Comparison of ENCODE assay signal across 1 cellular context in the genomic region with DNA sequence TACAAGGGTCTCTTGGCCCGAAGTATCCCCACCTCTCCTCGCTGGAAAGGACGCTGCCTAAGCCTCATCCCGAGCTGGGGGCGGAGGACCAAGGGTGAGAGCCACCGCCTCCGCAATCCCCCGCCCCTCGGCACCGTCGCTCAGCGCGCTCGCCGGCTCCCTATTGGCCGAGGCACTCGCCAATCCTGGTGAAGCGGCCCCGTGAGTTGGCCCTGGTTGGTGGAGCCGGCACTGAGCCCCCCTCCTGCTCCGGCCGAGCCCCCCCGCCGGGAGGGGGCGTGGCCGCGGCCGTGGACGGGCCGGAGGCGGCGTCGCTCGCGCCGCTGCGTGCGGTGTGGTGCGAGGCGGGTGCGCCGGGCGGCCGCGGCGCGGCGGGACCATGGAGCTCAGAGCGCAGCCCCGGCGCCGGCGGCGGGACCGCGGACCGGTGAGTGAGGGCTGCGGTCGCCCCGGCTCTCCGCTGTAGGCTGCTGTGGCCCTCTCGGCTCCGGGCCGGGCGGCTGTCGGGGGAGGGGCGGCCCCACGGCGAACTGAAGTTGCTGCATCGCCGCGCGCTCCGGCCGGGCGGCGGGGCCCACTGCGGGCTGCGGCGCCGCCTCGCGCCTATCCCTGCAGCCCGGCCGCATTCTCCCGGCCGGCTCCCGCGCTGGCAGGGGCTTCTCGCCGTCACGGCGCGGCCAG.
TF ChIP-seq lines count a peak whose summit lies in the region.

A gene with protein sequence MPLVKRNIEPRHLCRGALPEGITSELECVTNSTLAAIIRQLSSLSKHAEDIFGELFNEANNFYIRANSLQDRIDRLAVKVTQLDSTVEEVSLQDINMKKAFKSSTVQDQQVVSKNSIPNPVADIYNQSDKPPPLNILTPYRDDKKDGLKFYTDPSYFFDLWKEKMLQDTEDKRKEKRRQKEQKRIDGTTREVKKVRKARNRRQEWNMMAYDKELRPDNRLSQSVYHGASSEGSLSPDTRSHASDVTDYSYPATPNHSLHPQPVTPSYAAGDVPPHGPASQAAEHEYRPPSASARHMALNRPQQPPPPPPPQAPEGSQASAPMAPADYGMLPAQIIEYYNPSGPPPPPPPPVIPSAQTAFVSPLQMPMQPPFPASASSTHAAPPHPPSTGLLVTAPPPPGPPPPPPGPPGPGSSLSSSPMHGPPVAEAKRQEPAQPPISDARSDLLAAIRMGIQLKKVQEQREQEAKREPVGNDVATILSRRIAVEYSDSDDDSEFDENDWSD (plus strand): TSS at position 291 of the 681 bp plus-strand sequence. CDS start 84,588 bp downstream, outside the sequence.

TF ChIP-seq in HEK293, 187 proteins besides CTCF, POLR2A, EP300 and RAD21 (continued from another document and continues in another):
- TF ChIP-seq, protein P1, sequence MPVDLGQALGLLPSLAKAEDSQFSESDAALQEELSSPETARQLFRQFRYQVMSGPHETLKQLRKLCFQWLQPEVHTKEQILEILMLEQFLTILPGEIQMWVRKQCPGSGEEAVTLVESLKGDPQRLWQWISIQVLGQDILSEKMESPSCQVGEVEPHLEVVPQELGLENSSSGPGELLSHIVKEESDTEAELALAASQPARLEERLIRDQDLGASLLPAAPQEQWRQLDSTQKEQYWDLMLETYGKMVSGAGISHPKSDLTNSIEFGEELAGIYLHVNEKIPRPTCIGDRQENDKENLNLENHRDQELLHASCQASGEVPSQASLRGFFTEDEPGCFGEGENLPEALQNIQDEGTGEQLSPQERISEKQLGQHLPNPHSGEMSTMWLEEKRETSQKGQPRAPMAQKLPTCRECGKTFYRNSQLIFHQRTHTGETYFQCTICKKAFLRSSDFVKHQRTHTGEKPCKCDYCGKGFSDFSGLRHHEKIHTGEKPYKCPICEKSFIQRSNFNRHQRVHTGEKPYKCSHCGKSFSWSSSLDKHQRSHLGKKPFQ (tag by site-specific recombination; IDR thresholded peaks at IDR 0.05), result no peak
- no peak for TF ChIP-seq ZBTB21 (tag by site-specific recombination; IDR thresholded peaks at IDR 0.05)
- no peak for TF ChIP-seq ZNF292 (tag by site-specific recombination; IDR thresholded peaks at IDR 0.05; ENCODE audit: borderline replicate concordance, low read depth)
- TF ChIP-seq, protein P2, sequence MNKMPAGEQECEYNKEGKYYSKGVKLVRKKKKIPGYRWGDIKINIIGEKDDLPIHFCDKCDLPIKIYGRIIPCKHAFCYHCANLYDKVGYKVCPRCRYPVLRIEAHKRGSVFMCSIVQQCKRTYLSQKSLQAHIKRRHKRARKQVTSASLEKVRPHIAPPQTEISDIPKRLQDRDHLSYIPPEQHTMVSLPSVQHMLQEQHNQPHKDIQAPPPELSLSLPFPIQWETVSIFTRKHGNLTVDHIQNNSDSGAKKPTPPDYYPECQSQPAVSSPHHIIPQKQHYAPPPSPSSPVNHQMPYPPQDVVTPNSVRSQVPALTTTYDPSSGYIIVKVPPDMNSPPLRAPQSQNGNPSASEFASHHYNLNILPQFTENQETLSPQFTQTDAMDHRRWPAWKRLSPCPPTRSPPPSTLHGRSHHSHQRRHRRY (tag by site-specific recombination; IDR thresholded peaks at IDR 0.05), result no peak
- TF ChIP-seq ZNF664 (tag by site-specific recombination; IDR thresholded peaks at IDR 0.05), result no peak
- TF ChIP-seq ZNF610 (tag by site-specific recombination; IDR thresholded peaks at IDR 0.05; ENCODE audit: borderline replicate concordance), result no peak
- TF ChIP-seq ZNF350 (tag by site-specific recombination; IDR thresholded peaks at IDR 0.05), result no peak
- TF ChIP-seq, protein P3, sequence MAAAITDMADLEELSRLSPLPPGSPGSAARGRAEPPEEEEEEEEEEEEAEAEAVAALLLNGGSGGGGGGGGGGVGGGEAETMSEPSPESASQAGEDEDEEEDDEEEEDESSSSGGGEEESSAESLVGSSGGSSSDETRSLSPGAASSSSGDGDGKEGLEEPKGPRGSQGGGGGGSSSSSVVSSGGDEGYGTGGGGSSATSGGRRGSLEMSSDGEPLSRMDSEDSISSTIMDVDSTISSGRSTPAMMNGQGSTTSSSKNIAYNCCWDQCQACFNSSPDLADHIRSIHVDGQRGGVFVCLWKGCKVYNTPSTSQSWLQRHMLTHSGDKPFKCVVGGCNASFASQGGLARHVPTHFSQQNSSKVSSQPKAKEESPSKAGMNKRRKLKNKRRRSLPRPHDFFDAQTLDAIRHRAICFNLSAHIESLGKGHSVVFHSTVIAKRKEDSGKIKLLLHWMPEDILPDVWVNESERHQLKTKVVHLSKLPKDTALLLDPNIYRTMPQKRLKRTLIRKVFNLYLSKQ (tag by site-specific recombination; IDR thresholded peaks at IDR 0.05; ENCODE audit: borderline replicate concordance), result no peak
- TF ChIP-seq ZNF394 (tag by site-specific recombination; IDR thresholded peaks at IDR 0.05; ENCODE audit: borderline replicate concordance), result no peak
- TF ChIP-seq HOXA7 (CRISPR knock-in tag; IDR thresholded peaks at IDR 0.05; ENCODE audit: borderline replicate concordance), result no peak
- TF ChIP-seq YY1 (tag by site-specific recombination; IDR thresholded peaks at IDR 0.05), result no peak
- peak; percentile 68; the same call in 1 of the 2 replicates for TF ChIP-seq GLIS1 (tag by site-specific recombination; IDR thresholded peaks at IDR 0.05)
- no peak for TF ChIP-seq GFI1B (tag by site-specific recombination; IDR thresholded peaks at IDR 0.05)
- TF ChIP-seq MZF1 (tag by site-specific recombination; IDR thresholded peaks at IDR 0.05; ENCODE audit: borderline replicate concordance), result no peak
- TF ChIP-seq ZNF16 (tag by site-specific recombination; IDR thresholded peaks at IDR 0.05; ENCODE audit: low read depth), result no peak
- TF ChIP-seq KLF1 (tag by site-specific recombination; IDR thresholded peaks at IDR 0.05), result no peak
- no peak for TF ChIP-seq ZNF600 (tag by site-specific recombination; IDR thresholded peaks at IDR 0.05)
- TF ChIP-seq, protein P4, sequence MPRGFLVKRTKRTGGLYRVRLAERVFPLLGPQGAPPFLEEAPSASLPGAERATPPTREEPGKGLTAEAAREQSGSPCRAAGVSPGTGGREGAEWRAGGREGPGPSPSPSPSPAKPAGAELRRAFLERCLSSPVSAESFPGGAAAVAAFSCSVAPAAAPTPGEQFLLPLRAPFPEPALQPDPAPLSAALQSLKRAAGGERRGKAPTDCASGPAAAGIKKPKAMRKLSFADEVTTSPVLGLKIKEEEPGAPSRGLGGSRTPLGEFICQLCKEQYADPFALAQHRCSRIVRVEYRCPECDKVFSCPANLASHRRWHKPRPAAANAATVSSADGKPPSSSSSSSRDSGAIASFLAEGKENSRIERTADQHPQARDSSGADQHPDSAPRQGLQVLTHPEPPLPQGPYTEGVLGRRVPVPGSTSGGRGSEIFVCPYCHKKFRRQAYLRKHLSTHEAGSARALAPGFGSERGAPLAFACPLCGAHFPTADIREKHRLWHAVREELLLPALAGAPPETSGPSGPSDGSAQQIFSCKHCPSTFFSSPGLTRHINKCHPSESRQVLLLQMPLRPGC (tag by site-specific recombination; IDR thresholded peaks at IDR 0.05), result no peak
- TF ChIP-seq ZNF654 (tag by site-specific recombination; IDR thresholded peaks at IDR 0.05; ENCODE audit: low read depth), result no peak
- TF ChIP-seq ZNF433 (tag by site-specific recombination; IDR thresholded peaks at IDR 0.05; ENCODE audit: low read depth), result no peak
- TF ChIP-seq, protein P5, sequence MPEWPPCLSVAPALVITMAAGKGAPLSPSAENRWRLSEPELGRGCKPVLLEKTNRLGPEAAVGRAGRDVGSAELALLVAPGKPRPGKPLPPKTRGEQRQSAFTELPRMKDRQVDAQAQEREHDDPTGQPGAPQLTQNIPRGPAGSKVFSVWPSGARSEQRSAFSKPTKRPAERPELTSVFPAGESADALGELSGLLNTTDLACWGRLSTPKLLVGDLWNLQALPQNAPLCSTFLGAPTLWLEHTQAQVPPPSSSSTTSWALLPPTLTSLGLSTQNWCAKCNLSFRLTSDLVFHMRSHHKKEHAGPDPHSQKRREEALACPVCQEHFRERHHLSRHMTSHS (tag by site-specific recombination; IDR thresholded peaks at IDR 0.05), result no peak
- TF ChIP-seq, protein P6, sequence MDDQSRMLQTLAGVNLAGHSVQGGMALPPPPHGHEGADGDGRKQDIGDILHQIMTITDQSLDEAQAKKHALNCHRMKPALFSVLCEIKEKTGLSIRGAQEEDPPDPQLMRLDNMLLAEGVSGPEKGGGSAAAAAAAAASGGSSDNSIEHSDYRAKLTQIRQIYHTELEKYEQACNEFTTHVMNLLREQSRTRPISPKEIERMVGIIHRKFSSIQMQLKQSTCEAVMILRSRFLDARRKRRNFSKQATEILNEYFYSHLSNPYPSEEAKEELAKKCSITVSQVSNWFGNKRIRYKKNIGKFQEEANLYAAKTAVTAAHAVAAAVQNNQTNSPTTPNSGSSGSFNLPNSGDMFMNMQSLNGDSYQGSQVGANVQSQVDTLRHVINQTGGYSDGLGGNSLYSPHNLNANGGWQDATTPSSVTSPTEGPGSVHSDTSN (CRISPR knock-in tag; IDR thresholded peaks at IDR 0.05), result peak; percentile 95
- TF ChIP-seq SP2 (tag by site-specific recombination; IDR thresholded peaks at IDR 0.05), result peak; percentile 94
- TF ChIP-seq EGR2 (tag by site-specific recombination; IDR thresholded peaks at IDR 0.05; ENCODE audit: low read depth), result peak; percentile 82
- no peak for TF ChIP-seq ZNF501 (tag by site-specific recombination; IDR thresholded peaks at IDR 0.05)
- TF ChIP-seq, protein P7, sequence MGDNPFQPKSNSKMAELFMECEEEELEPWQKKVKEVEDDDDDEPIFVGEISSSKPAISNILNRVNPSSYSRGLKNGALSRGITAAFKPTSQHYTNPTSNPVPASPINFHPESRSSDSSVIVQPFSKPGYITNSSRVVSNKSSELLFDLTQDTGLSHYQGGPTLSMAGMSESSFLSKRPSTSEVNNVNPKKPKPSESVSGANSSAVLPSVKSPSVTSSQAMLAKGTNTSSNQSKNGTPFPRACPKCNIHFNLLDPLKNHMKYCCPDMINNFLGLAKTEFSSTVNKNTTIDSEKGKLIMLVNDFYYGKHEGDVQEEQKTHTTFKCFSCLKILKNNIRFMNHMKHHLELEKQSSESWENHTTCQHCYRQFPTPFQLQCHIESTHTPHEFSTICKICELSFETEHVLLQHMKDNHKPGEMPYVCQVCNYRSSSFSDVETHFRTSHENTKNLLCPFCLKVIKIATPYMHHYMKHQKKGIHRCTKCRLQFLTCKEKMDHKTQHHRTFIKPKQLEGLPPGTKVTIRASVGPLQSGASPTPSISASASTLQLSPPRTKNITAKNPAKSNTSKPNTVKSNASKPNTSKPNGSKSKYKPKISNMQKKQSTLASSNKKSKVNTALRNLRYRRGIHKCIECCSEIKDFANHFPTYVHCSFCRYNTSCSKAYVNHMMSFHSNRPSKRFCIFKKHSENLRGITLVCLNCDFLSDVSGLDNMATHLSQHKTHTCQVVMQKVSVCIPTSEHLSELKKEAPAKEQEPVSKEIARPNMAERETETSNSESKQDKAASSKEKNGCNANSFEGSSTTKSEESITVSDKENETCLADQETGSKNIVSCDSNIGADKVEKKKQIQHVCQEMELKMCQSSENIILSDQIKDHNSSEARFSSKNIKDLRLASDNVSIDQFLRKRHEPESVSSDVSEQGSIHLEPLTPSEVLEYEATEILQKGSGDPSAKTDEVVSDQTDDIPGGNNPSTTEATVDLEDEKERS (tag by site-specific recombination; IDR thresholded peaks at IDR 0.05), result no peak
- TF ChIP-seq ZNF221 (tag by site-specific recombination; IDR thresholded peaks at IDR 0.05; ENCODE audit: borderline replicate concordance), result no peak
- no peak for TF ChIP-seq BCL11B (tag by site-specific recombination; IDR thresholded peaks at IDR 0.05; ENCODE audit: low read depth)
- TF ChIP-seq, protein P8, sequence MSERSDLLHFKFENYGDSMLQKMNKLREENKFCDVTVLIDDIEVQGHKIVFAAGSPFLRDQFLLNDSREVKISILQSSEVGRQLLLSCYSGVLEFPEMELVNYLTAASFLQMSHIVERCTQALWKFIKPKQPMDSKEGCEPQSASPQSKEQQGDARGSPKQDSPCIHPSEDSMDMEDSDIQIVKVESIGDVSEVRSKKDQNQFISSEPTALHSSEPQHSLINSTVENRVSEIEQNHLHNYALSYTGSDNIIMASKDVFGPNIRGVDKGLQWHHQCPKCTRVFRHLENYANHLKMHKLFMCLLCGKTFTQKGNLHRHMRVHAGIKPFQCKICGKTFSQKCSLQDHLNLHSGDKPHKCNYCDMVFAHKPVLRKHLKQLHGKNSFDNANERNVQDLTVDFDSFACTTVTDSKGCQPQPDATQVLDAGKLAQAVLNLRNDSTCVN (tag by site-specific recombination; optimal IDR thresholded peaks at IDR 0.05), result no peak
- TF ChIP-seq, protein P9, sequence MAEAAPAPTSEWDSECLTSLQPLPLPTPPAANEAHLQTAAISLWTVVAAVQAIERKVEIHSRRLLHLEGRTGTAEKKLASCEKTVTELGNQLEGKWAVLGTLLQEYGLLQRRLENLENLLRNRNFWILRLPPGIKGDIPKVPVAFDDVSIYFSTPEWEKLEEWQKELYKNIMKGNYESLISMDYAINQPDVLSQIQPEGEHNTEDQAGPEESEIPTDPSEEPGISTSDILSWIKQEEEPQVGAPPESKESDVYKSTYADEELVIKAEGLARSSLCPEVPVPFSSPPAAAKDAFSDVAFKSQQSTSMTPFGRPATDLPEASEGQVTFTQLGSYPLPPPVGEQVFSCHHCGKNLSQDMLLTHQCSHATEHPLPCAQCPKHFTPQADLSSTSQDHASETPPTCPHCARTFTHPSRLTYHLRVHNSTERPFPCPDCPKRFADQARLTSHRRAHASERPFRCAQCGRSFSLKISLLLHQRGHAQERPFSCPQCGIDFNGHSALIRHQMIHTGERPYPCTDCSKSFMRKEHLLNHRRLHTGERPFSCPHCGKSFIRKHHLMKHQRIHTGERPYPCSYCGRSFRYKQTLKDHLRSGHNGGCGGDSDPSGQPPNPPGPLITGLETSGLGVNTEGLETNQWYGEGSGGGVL (tag by site-specific recombination; IDR thresholded peaks at IDR 0.05), result no peak
- TF ChIP-seq ZNF37A (tag by site-specific recombination; IDR thresholded peaks at IDR 0.05), result no peak
- TF ChIP-seq, protein P10, sequence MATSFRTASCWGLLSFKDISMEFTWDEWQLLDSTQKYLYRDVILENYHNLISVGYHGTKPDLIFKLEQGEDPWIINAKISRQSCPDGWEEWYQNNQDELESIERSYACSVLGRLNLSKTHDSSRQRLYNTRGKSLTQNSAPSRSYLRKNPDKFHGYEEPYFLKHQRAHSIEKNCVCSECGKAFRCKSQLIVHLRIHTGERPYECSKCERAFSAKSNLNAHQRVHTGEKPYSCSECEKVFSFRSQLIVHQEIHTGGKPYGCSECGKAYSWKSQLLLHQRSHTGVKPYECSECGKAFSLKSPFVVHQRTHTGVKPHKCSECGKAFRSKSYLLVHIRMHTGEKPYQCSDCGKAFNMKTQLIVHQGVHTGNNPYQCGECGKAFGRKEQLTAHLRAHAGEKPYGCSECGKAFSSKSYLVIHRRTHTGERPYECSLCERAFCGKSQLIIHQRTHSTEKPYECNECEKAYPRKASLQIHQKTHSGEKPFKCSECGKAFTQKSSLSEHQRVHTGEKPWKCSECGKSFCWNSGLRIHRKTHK (tag by site-specific recombination; IDR thresholded peaks at IDR 0.05), result no peak
- TF ChIP-seq, protein P11, sequence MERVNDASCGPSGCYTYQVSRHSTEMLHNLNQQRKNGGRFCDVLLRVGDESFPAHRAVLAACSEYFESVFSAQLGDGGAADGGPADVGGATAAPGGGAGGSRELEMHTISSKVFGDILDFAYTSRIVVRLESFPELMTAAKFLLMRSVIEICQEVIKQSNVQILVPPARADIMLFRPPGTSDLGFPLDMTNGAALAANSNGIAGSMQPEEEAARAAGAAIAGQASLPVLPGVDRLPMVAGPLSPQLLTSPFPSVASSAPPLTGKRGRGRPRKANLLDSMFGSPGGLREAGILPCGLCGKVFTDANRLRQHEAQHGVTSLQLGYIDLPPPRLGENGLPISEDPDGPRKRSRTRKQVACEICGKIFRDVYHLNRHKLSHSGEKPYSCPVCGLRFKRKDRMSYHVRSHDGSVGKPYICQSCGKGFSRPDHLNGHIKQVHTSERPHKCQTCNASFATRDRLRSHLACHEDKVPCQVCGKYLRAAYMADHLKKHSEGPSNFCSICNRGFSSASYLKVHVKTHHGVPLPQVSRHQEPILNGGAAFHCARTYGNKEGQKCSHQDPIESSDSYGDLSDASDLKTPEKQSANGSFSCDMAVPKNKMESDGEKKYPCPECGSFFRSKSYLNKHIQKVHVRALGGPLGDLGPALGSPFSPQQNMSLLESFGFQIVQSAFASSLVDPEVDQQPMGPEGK (tag by site-specific recombination; IDR thresholded peaks at IDR 0.05), result peak; percentile 88
- no peak for TF ChIP-seq ZSCAN16 (tag by site-specific recombination; IDR thresholded peaks at IDR 0.05)
